ENCODE assay signal across 2 cellular contexts in genomic region chr18:2589345-2590060, GRCh38.
TF ChIP-seq lines count a peak whose summit lies in the region.

No MANE protein-coding gene starts in this region.

TF ChIP-seq in SK-N-SH, 30 proteins besides CTCF, POLR2A, EP300 and RAD21 (continued from another document):
- TF ChIP-seq REST (IDR thresholded peaks at IDR 0.05; ENCODE audit: low read depth, low read length) (no peak), ZBTB33 (IDR thresholded peaks at IDR 0.05; ENCODE audit: borderline replicate concordance, low read depth) (no peak), MXI1 (IDR thresholded peaks at IDR 0.05; ENCODE audit: low read depth, low read length) (no peak), USF1 (IDR thresholded peaks at IDR 0.05; ENCODE audit: borderline replicate concordance, low read depth) (no peak)

TF ChIP-seq in SK-N-SH treated with all-trans-retinoic acid at 6 μM for 48 hours, 23 proteins besides CTCF, POLR2A, EP300 and RAD21 (continued from another document):
- no peak for TF ChIP-seq PATZ1 (CRISPR knock-in tag; IDR thresholded peaks at IDR 0.05; ENCODE audit: borderline replicate concordance)
- TF ChIP-seq ARNTL (CRISPR knock-in tag; IDR thresholded peaks at IDR 0.05; ENCODE audit: borderline replicate concordance, low read depth): no peak
